10 cellular contexts compared by ENCODE assay signal in the genomic region with DNA sequence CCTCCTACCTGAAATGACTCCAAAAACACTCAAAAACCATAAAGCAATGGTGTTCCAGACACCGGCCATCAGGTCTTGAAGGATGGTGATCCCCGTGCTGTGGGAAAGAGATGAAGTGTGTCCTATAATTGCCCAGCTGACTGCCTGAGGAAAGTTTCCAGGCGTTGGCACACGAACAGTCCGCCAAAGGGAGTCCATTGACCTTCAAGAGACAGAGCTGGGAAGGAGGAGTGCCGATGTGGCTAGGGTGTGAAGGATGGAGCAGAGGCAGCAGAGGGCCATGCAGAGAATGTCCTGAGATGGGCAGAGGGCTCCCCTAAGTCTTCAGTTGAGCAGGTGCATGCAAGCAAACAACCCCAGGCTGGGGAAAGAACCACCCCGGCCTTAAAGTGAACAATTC. TPM values are rescaled to one million over a fixed set of nuclear protein-coding genes. Genes with fewer than 3 reads are reported as not detected.
"Had no signal": no experiment of that assay in that cellular context is flagged by ENCODE, and none has a peak within 500 bp of the region (broad histone marks: within the 10 kb centered on the region; RNA-seq: fewer than 3 reads in every experiment).

No MANE protein-coding gene starts in this region.

- H3K4me3 Mint-ChIP-seq: HFFc6, IgD-negative memory B cell had no signal

- H3K27ac Mint-ChIP-seq: HFFc6, IgD-negative memory B cell had no signal

- H3K4me1 ChIP-seq: HAP-1 had no signal

- H3K9me3 ChIP-seq: HAP-1 had no signal

- H3K27me3 Mint-ChIP-seq: IgD-negative memory B cell had no signal

- H3K27ac ChIP-seq: GM23248, HL-60 had no signal

- H3K36me3 Mint-ChIP-seq: IgD-negative memory B cell had no signal

- DNase-seq: GM23248, GOT3, H7, HFFc6 had no signal

- H3K36me3 ChIP-seq: HAP-1 had no signal

- H3K4me3 ChIP-seq: GM23248, HAP-1 had no signal

- ATAC-seq: HCT116, HepG2 had no signal

RNA-seq across cellular contexts. Expression of a gene that starts 37.1 kb away (rescaled TPM):
- total RNA-seq: GM23248, H4, HepG2, HFFc6 had no signal
- polyA plus RNA-seq: GM23248, IgD-negative memory B cell had no signal
